Comparison of ENCODE assay signal across 1 cellular context in the genomic region with DNA sequence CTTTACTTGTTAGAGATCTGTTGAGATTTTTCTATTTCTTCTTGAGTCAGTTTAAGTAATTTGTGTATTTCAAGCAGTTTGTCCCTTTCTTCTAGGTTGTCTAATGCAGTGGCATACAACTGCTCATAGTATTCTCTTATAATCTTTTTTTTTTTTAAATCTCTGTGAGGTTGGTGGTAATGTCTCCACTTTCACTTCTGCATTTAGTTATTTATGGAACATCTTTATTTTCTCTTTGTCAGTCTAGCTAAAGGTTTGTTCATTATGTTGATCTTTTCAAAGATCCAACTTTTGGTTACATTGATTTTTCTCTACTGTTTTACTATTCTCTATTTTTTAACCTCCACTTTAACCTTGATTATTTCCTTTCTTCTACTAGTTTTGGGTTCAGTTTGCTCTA.
TF ChIP-seq lines count a peak whose summit lies in the region.

No MANE protein-coding gene starts in this region.

TF ChIP-seq in GM12878, 131 proteins besides CTCF, POLR2A, EP300 and RAD21 (continues in another document):
- TF ChIP-seq RB1 (IDR thresholded peaks at IDR 0.05; ENCODE audit: borderline replicate concordance), result no peak
- no peak for TF ChIP-seq TBL1XR1 (IDR thresholded peaks at IDR 0.05; ENCODE audit: low read depth, low read length)
- no peak; the same call in 1 of the 2 replicates for TF ChIP-seq MTA2 (IDR thresholded peaks at IDR 0.05; ENCODE audit: low read depth)
- no peak for TF ChIP-seq FOS (IDR thresholded peaks at IDR 0.05; ENCODE audit: borderline replicate concordance, extremely low read depth, insufficient read length)
- no peak for TF ChIP-seq SREBF1 (IDR thresholded peaks at IDR 0.05; ENCODE audit: low read length)
- TF ChIP-seq NR2F1 (conservative IDR thresholded peaks at IDR 0.05), result no peak
- TF ChIP-seq E4F1 (IDR thresholded peaks at IDR 0.05; ENCODE audit: borderline replicate concordance, partially characterized antibody), result no peak
- TF ChIP-seq, protein P1, sequence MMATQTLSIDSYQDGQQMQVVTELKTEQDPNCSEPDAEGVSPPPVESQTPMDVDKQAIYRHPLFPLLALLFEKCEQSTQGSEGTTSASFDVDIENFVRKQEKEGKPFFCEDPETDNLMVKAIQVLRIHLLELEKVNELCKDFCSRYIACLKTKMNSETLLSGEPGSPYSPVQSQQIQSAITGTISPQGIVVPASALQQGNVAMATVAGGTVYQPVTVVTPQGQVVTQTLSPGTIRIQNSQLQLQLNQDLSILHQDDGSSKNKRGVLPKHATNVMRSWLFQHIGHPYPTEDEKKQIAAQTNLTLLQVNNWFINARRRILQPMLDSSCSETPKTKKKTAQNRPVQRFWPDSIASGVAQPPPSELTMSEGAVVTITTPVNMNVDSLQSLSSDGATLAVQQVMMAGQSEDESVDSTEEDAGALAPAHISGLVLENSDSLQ (IDR thresholded peaks at IDR 0.05), result 0 out of 2 replicates have a peak, but pooled peaks have one; percentile 25
- peak; percentile 91 for TF ChIP-seq ZNF384 (IDR thresholded peaks at IDR 0.05; ENCODE audit: borderline replicate concordance, low read depth, low read length)
- no peak for TF ChIP-seq GATAD2B (conservative IDR thresholded peaks at IDR 0.05; ENCODE audit: low read depth)
- TF ChIP-seq JUNB (IDR thresholded peaks at IDR 0.05), result no peak
- peak; percentile 99 for TF ChIP-seq MEF2A (IDR thresholded peaks at IDR 0.05; ENCODE audit: insufficient read depth, low read depth, low read length)
- no peak for TF ChIP-seq ZBTB40 (IDR thresholded peaks at IDR 0.05; ENCODE audit: borderline replicate concordance)
- TF ChIP-seq CEBPB (IDR thresholded peaks at IDR 0.05; ENCODE audit: borderline replicate concordance in 1 of 2, low read depth in 2 of 2, low read length in 2 of 2), result no peak
- TF ChIP-seq YY1 (IDR thresholded peaks at IDR 0.05; ENCODE audit: low read depth, low read length), result no peak
- TF ChIP-seq NFIC (IDR thresholded peaks at IDR 0.05; ENCODE audit: low read depth, low read length), result peak; percentile 55; the same call in 1 of the 2 replicates
- TF ChIP-seq STAT3 (IDR thresholded peaks at IDR 0.05; ENCODE audit: low read depth, low read length), result no peak
- TF ChIP-seq BACH1 (IDR thresholded peaks at IDR 0.05; ENCODE audit: borderline replicate concordance), result no peak
- TF ChIP-seq, protein P2, sequence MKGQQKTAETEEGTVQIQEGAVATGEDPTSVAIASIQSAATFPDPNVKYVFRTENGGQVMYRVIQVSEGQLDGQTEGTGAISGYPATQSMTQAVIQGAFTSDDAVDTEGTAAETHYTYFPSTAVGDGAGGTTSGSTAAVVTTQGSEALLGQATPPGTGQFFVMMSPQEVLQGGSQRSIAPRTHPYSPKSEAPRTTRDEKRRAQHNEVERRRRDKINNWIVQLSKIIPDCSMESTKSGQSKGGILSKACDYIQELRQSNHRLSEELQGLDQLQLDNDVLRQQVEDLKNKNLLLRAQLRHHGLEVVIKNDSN (IDR thresholded peaks at IDR 0.05; ENCODE audit: borderline replicate concordance, extremely low read length, insufficient read depth, low read depth, low read length), result no peak
- TF ChIP-seq POLR2AphosphoS5 (IDR thresholded peaks at IDR 0.05; ENCODE audit: low read length), result no peak
- TF ChIP-seq SREBF2 (IDR thresholded peaks at IDR 0.05; ENCODE audit: low read length), result no peak
- TF ChIP-seq CBX3 (IDR thresholded peaks at IDR 0.05; ENCODE audit: borderline replicate concordance, low read depth), result no peak
- TF ChIP-seq NFYA (IDR thresholded peaks at IDR 0.05; ENCODE audit: borderline replicate concordance, low read depth, low read length), result no peak
- TF ChIP-seq, protein P3, sequence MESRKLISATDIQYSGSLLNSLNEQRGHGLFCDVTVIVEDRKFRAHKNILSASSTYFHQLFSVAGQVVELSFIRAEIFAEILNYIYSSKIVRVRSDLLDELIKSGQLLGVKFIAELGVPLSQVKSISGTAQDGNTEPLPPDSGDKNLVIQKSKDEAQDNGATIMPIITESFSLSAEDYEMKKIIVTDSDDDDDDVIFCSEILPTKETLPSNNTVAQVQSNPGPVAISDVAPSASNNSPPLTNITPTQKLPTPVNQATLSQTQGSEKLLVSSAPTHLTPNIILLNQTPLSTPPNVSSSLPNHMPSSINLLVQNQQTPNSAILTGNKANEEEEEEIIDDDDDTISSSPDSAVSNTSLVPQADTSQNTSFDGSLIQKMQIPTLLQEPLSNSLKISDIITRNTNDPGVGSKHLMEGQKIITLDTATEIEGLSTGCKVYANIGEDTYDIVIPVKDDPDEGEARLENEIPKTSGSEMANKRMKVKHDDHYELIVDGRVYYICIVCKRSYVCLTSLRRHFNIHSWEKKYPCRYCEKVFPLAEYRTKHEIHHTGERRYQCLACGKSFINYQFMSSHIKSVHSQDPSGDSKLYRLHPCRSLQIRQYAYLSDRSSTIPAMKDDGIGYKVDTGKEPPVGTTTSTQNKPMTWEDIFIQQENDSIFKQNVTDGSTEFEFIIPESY (IDR thresholded peaks at IDR 0.05), result no peak
- no peak for TF ChIP-seq RBBP5 (conservative IDR thresholded peaks at IDR 0.05)
- TF ChIP-seq GABPA (IDR thresholded peaks at IDR 0.05; ENCODE audit: low read depth), result no peak
- TF ChIP-seq HDAC6 (IDR thresholded peaks at IDR 0.05; ENCODE audit: unreplicated experiment), result no peak
- no peak for TF ChIP-seq ZNF24 (IDR thresholded peaks at IDR 0.05)
- TF ChIP-seq RUNX3 (IDR thresholded peaks at IDR 0.05; ENCODE audit: low read length), result peak; percentile 79
- TF ChIP-seq TAF1 (IDR thresholded peaks at IDR 0.05; ENCODE audit: borderline replicate concordance, low read depth, low read length), result no peak
- no peak for TF ChIP-seq ESRRA (IDR thresholded peaks at IDR 0.05; ENCODE audit: low read length)
- TF ChIP-seq NRF1 (conservative IDR thresholded peaks at IDR 0.05; ENCODE audit: low read depth, low read length), result no peak
- TF ChIP-seq, protein P4, sequence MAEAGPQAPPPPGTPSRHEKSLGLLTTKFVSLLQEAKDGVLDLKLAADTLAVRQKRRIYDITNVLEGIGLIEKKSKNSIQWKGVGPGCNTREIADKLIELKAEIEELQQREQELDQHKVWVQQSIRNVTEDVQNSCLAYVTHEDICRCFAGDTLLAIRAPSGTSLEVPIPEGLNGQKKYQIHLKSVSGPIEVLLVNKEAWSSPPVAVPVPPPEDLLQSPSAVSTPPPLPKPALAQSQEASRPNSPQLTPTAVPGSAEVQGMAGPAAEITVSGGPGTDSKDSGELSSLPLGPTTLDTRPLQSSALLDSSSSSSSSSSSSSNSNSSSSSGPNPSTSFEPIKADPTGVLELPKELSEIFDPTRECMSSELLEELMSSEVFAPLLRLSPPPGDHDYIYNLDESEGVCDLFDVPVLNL (IDR thresholded peaks at IDR 0.05; ENCODE audit: low read depth, low read length), result no peak
- TF ChIP-seq CEBPZ (IDR thresholded peaks at IDR 0.05; ENCODE audit: low read depth, low read length), result no peak
- TF ChIP-seq, protein P5, sequence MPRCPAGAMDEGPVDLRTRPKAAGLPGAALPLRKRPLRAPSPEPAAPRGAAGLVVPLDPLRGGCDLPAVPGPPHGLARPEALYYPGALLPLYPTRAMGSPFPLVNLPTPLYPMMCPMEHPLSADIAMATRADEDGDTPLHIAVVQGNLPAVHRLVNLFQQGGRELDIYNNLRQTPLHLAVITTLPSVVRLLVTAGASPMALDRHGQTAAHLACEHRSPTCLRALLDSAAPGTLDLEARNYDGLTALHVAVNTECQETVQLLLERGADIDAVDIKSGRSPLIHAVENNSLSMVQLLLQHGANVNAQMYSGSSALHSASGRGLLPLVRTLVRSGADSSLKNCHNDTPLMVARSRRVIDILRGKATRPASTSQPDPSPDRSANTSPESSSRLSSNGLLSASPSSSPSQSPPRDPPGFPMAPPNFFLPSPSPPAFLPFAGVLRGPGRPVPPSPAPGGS (IDR thresholded peaks at IDR 0.05; ENCODE audit: borderline replicate concordance, insufficient read depth, low read depth, low read length, poor library complexity, severe bottlenecking), result no peak
- TF ChIP-seq EZH2 (IDR thresholded peaks at IDR 0.05; ENCODE audit: borderline replicate concordance, control insufficient read depth, low read depth, low read length), result no peak
- no peak for TF ChIP-seq ZBTB4 (CRISPR knock-in tag; IDR thresholded peaks at IDR 0.05)
- no peak for TF ChIP-seq TCF7 (IDR thresholded peaks at IDR 0.05; ENCODE audit: borderline replicate concordance)
- no peak for TF ChIP-seq CBX5 (IDR thresholded peaks at IDR 0.05; ENCODE audit: low read depth)
- no peak for TF ChIP-seq BMI1 (IDR thresholded peaks at IDR 0.05; ENCODE audit: borderline replicate concordance)
- TF ChIP-seq MEF2B (IDR thresholded peaks at IDR 0.05; ENCODE audit: partially characterized antibody, poor library complexity, severe bottlenecking), result peak; percentile 93
